In the genomic region with DNA sequence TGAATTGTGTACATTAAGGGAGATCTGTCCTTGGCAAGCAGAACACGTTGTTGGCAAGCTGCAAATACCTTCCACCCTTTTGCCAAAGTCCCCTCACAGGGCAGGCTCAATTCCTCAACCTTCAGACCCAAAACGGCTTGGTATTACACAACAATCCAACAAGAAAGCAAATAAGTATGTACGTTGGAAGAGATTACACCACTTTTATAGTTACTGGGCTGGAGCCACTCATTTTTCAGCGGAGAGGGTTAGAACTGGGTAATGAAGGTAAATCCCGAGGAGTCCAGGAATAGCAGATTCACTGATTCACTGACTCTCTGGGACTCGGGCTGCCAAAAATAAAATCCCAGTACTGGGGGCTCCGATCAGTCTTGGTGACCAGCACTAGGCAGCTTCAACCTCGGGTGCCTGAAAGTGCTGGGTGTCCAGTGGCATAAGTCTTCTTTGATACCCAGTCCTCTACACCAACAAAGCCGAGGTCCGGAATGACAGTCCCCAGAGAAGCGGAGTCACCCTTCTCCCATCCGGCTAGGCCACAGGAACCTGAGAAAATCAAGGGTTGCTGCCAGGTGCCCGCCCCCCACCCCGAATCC, we compare ENCODE assay signal across 8 cellular contexts. TPM values are rescaled to one million over a fixed set of nuclear protein-coding genes. Genes with fewer than 3 reads are reported as not detected.
DNase-seq lines count a peak whose midpoint lies in the region; ATAC-seq and TF ChIP-seq lines count a peak whose summit lies in the region.

No MANE protein-coding gene starts in this region.

- H3K9me3 ChIP-seq in subcutaneous abdominal adipose tissue (ENCODE audit: control insufficient read depth in 5 of 5, low read length in 5 of 5) = no peaks in the 10 kb centered on the region

- H3K27me3 ChIP-seq in subcutaneous abdominal adipose tissue (ENCODE audit: control insufficient read depth in 5 of 5, insufficient read depth in 4 of 5, low read length in 5 of 5) = peaks cover 0 to 3% (median 0%) of the 10 kb centered on the region in 5 donors

- H3K4me1 Mint-ChIP-seq in brain = peaks cover 20% of the 10 kb centered on the region

- peak overlapping the region; percentile 78 for H3K27ac ChIP-seq in 22Rv1
- H3K27ac ChIP-seq in subcutaneous abdominal adipose tissue (ENCODE audit: low read depth, low read length) = peak overlapping the region; percentile 74

- H3K9ac ChIP-seq in subcutaneous abdominal adipose tissue (ENCODE audit: low read length in 5 of 5) = peak overlapping the region; percentile 42 to 74 (median 73)

- ATAC-seq in GM19035 (IDR thresholded peaks at IDR 0.05; ENCODE audit: unreplicated experiment) (peak; percentile 19), left colon (peak; percentile 35), HG03520 (IDR thresholded peaks at IDR 0.05; ENCODE audit: unreplicated experiment) (no peak)

- H3K9me3 Mint-ChIP-seq in brain = no peaks in the 10 kb centered on the region

- peak overlapping the region in 4 of 5 experiments; percentile 86 to 96 (median 92) for H3K27ac Mint-ChIP-seq in brain

- peak overlapping the region; percentile 69 to 83 (median 79) for H3K4me3 ChIP-seq in subcutaneous abdominal adipose tissue (ENCODE audit: low read depth in 1 of 5, low read length in 5 of 5)

- H3K36me3 Mint-ChIP-seq in brain = peaks cover 4% of the 10 kb centered on the region

- intact Hi-C loops in left colon (cut with DNase I, micrococcal nuclease) = no loop called here

- H3K27me3 Mint-ChIP-seq in brain = peaks cover 11% of the 10 kb centered on the region

- peaks cover 0 to 17% (median 11%) of the 10 kb centered on the region in 5 donors for H3K4me1 ChIP-seq in subcutaneous abdominal adipose tissue (ENCODE audit: control insufficient read depth in 5 of 5, insufficient read depth in 5 of 5, low read length in 5 of 5)

- DNase-seq in HuH-7.5 (ENCODE audit: low spot score) (peak; percentile 11), left colon (peak in 1 of 2 donors; percentile 24), NCI-H2171 (lab: John Stamatoyannopoulos, UW) (no peak)

- no peak for TF ChIP-seq CTCF in 22Rv1 (IDR thresholded peaks at IDR 0.05)
- no peak for TF ChIP-seq CTCF in brain (conservative IDR thresholded peaks at IDR 0.05)

- peaks cover 0 to 4% (median 0%) of the 10 kb centered on the region in 5 donors for H3K36me3 ChIP-seq in subcutaneous abdominal adipose tissue (ENCODE audit: control insufficient read depth in 5 of 5, insufficient read depth in 5 of 5, low read length in 5 of 5)

- H3K4me3 Mint-ChIP-seq in brain = peak overlapping the region; percentile 91 to 94 (median 92)

RNA-seq across cellular contexts. Expression of gene TIMM8A, which starts 0.6 kb away (rescaled TPM):
- 9.4 TPM for polyA plus RNA-seq in brain (ENCODE audit: insufficient read depth, low read depth, low replicate concordance)
- 10 to 100 TPM; 13.0 to 16.9 TPM for total RNA-seq in left colon

RNA-seq across cellular contexts. Expression of gene BTK, which starts 38.0 kb away (rescaled TPM):
- polyA plus RNA-seq in brain (ENCODE audit: insufficient read depth, low read depth, low replicate concordance) = 0.71 TPM
- total RNA-seq in left colon = 1 to 10 TPM; 1.7 to 5.4 TPM

RNA-seq across cellular contexts. Expression of gene RPL36A, which starts 42.9 kb away (rescaled TPM):
- 2,342 TPM for polyA plus RNA-seq in brain (ENCODE audit: insufficient read depth, low read depth, low replicate concordance)
- total RNA-seq in left colon = 100 to 1,000 TPM; 136 to 165 TPM

RNA-seq across cellular contexts. Expression of gene TAF7L, which starts 56.8 kb away (rescaled TPM):
- not detected for polyA plus RNA-seq in brain (ENCODE audit: insufficient read depth, low read depth, low replicate concordance)
- under 1 TPM in 1 of 2 donors, not detected in 1; 0.20 TPM for total RNA-seq in left colon

RNA-seq across cellular contexts. Expression of gene GLA, which starts 59.8 kb away (rescaled TPM):
- 33.1 TPM for polyA plus RNA-seq in brain (ENCODE audit: insufficient read depth, low read depth, low replicate concordance)
- total RNA-seq in left colon = 10 to 100 TPM; 16.9 to 20.2 TPM
